In genomic region chr7:149775176-149775556, GRCh38 we compare ENCODE assay signal across 22 cellular contexts. TPM values are rescaled to one million over a fixed set of nuclear protein-coding genes. Genes with fewer than 3 reads are reported as not detected.
DNase-seq lines count a peak whose midpoint lies in the region; ATAC-seq and TF ChIP-seq lines count a peak whose summit lies in the region.
"Had no signal": no experiment of that assay in that cellular context is flagged by ENCODE, and none has a peak within 500 bp of the region (broad histone marks: within the 10 kb centered on the region; RNA-seq: fewer than 3 reads in every experiment).

No MANE protein-coding gene starts in this region.

- peak overlapping the region; percentile 73; the same call in 1 of the 2 replicates for H3K4me3 ChIP-seq in GM23338
- no peak overlapping the region for H3K4me3 ChIP-seq in esophagus muscularis mucosa
- no peak overlapping the region for H3K4me3 ChIP-seq in neural progenitor cell
- no peak overlapping the region for H3K4me3 ChIP-seq in lower leg skin (ENCODE audit: low read depth, poor library complexity, severe bottlenecking)
- no peak overlapping the region for H3K4me3 ChIP-seq in suprapubic skin
- H3K4me3 ChIP-seq: cardiac muscle cell, GM12878, sigmoid colon, tibial nerve had no signal

- H3K4me1 Mint-ChIP-seq in CD14-positive monocyte (peaks cover 48% of the 10 kb centered on the region), GM23338 (peaks cover 25% of the 10 kb centered on the region), neural progenitor cell (peaks cover 33% of the 10 kb centered on the region)

- H3K9me2 ChIP-seq in GM23338 (ENCODE audit: insufficient read depth) = no peaks in the 10 kb centered on the region

- H4K20me1 ChIP-seq in GM23338 (replicated peaks; ENCODE audit: insufficient read depth) = peaks cover 12% of the 10 kb centered on the region; the same call in 1 of the 2 replicates
- H4K20me1 ChIP-seq in neural progenitor cell (ENCODE audit: low read depth) = peaks cover 15% of the 10 kb centered on the region

- intact Hi-C loops in CD14-positive monocyte (cut with micrococcal nuclease) (loop anchor here in 1 of 2 donors (10.0 kb wide), 1 partner anchor 280 kb away; the partner anchor contains the start of gene ZNF746), esophagus muscularis mucosa (cut with DNase I) (no loop called here), lower leg skin (cut with DNase I; ENCODE audit: low total_unique reads) (no loop called here)

- H3K27me3 ChIP-seq in GM23338 (ENCODE audit: insufficient read depth) = peaks cover 52% of the 10 kb centered on the region
- no peaks in the 10 kb centered on the region for H3K27me3 ChIP-seq in esophagus muscularis mucosa
- peaks cover 60% of the 10 kb centered on the region for H3K27me3 ChIP-seq in neural progenitor cell
- no peaks in the 10 kb centered on the region for H3K27me3 ChIP-seq in suprapubic skin
- H3K27me3 ChIP-seq: cardiac muscle cell, sigmoid colon, tibial nerve had no signal

- H3K79me2 ChIP-seq in GM23338 (replicated peaks; ENCODE audit: insufficient read depth) = no peaks in the 10 kb centered on the region
- no peaks in the 10 kb centered on the region for H3K79me2 ChIP-seq in neural progenitor cell (ENCODE audit: low read depth)

- H3K36me3 ChIP-seq in GM23338 (ENCODE audit: insufficient read depth) (no peaks in the 10 kb centered on the region), esophagus muscularis mucosa (peaks cover 0 to 6% (median 0%) of the 10 kb centered on the region in 4 donors), neural progenitor cell (no peaks in the 10 kb centered on the region), suprapubic skin (no peaks in the 10 kb centered on the region)
- H3K36me3 ChIP-seq: cardiac muscle cell, sigmoid colon, tibial nerve had no signal

- DNase-seq in CD14-positive monocyte (ENCODE audit: low spot score) = no peak
- DNase-seq in GM23338 (ENCODE audit: low spot score) = no peak
- no peak for DNase-seq in esophagus muscularis mucosa (ENCODE audit: extremely low spot score)
- DNase-seq in neural progenitor cell (ENCODE audit: low spot score) = no peak
- DNase-seq in lower leg skin (ENCODE audit: low spot score in 2 of 2) = no peak
- no peak for DNase-seq in suprapubic skin (ENCODE audit: low spot score in 2 of 2)
- DNase-seq in activated T-cell treated with anti-CD3 and anti-CD28 coated beads, Interleukin-2, amount 50 U/mL, for 1 hour = no peak
- DNase-seq: activated CD4-positive, alpha-beta T cell treated with anti-CD3 and anti-CD28 coated beads for 4 hours; activated naive CD4-positive, alpha-beta T cell; activated T-cell treated with anti-CD3 and anti-CD28 coated beads, Interleukin-2, amount 50 U/mL, for 4 hours; amygdala; kidney glomerular epithelial cell; mesendoderm; NCI-H187; sigmoid colon; stimulated activated naive CD8-positive, alpha-beta T cell treated with anti-CD3 and anti-CD28 coated beads, Interleukin-15, Interleukin-2, amounts not matched to agents 100 U/mL and 50 U/mL, for 24 hours; T-helper 2 cell had no signal

- H3K4me2 ChIP-seq in GM23338 = no peak overlapping the region
- H3K4me2 ChIP-seq in neural progenitor cell = peak overlapping the region; percentile 97

- TF ChIP-seq EP300 in esophagus muscularis mucosa (IDR thresholded peaks at IDR 0.05) (no peak), suprapubic skin (IDR thresholded peaks at IDR 0.05) (no peak)

- H3K9me3 ChIP-seq in esophagus muscularis mucosa = no peaks in the 10 kb centered on the region
- no peaks in the 10 kb centered on the region for H3K9me3 ChIP-seq in neural progenitor cell (ENCODE audit: low read depth)
- H3K9me3 ChIP-seq in suprapubic skin = no peaks in the 10 kb centered on the region
- H3K9me3 ChIP-seq: sigmoid colon, tibial nerve had no signal

- no peak overlapping the region for H2AFZ ChIP-seq in GM23338
- no peak overlapping the region for H2AFZ ChIP-seq in neural progenitor cell (replicated peaks)

- peaks cover 0 to 5% (median 3%) of the 10 kb centered on the region in 3 donors for H3K27me3 Mint-ChIP-seq in CD14-positive monocyte (ENCODE audit: low read depth in 3 of 3)
- H3K27me3 Mint-ChIP-seq in GM23338 (ENCODE audit: insufficient read depth, low read depth, poor library complexity) = peaks cover 39% of the 10 kb centered on the region
- H3K27me3 Mint-ChIP-seq in neural progenitor cell (ENCODE audit: insufficient read depth, low read depth) = peaks cover 13% of the 10 kb centered on the region

- H3K9ac ChIP-seq in neural progenitor cell = no peak overlapping the region

- peak overlapping the region; percentile 78 to 92 for H3K4me3 Mint-ChIP-seq in CD14-positive monocyte
- no peak overlapping the region; the same call in 2 of the 3 replicates for H3K4me3 Mint-ChIP-seq in GM23338
- peak overlapping the region; percentile 87 for H3K4me3 Mint-ChIP-seq in neural progenitor cell

- TF ChIP-seq CTCF in CD14-positive monocyte (IDR thresholded peaks at IDR 0.05) (no peak), GM23338 (conservative IDR thresholded peaks at IDR 0.05; ENCODE audit: low read depth in 2 of 2) (no peak), esophagus muscularis mucosa (IDR thresholded peaks at IDR 0.05) (no peak), neural progenitor cell (IDR thresholded peaks at IDR 0.05) (no peak), lower leg skin (IDR thresholded peaks at IDR 0.05) (no peak), suprapubic skin (IDR thresholded peaks at IDR 0.05) (no peak)

- H3F3A ChIP-seq in GM23338 (replicated peaks; ENCODE audit: low read depth) (no peaks in the 10 kb centered on the region), neural progenitor cell (ENCODE audit: low read depth) (peaks cover 10% of the 10 kb centered on the region)

- H3K27ac Mint-ChIP-seq in CD14-positive monocyte (peak overlapping the region in 4 of 7 donors; percentile 25 to 80 (median 44)), GM23338 (no peak overlapping the region), neural progenitor cell (peak overlapping the region; percentile 63)

- no peak for TF ChIP-seq POLR2A in esophagus muscularis mucosa (IDR thresholded peaks at IDR 0.05; ENCODE audit: low read depth)
- no peak for TF ChIP-seq POLR2A in lower leg skin (IDR thresholded peaks at IDR 0.05)
- no peak for TF ChIP-seq POLR2A in suprapubic skin (IDR thresholded peaks at IDR 0.05)

- H3K36me3 Mint-ChIP-seq in CD14-positive monocyte (peaks cover 6 to 8% of the 10 kb centered on the region in 2 donors), GM23338 (ENCODE audit: low read depth) (no peaks in the 10 kb centered on the region; the same call in 2 of the 3 replicates), neural progenitor cell (no peaks in the 10 kb centered on the region)

- 60% methylated on average over 5 of the region's 5 CpGs for WGBS in esophagus muscularis mucosa
- WGBS in lower leg skin, 2 donors = 62 to 64% methylated on average over 5 of the region's 5 CpGs
- WGBS in suprapubic skin = 42% methylated on average over 4 of the region's 5 CpGs

- no peak overlapping the region for H3K27ac ChIP-seq in GM23338 (ENCODE audit: low read depth)
- H3K27ac ChIP-seq in esophagus muscularis mucosa (replicated peaks in 1 of 4) = peak overlapping the region in 3 of 4 donors; percentile 1 to 82 (median 71)
- no peak overlapping the region for H3K27ac ChIP-seq in neural progenitor cell
- H3K27ac ChIP-seq in suprapubic skin = no peak overlapping the region
- H3K27ac ChIP-seq: cardiac muscle cell, tibial nerve had no signal

- peaks cover 8% of the 10 kb centered on the region for H3K4me1 ChIP-seq in GM23338 (ENCODE audit: insufficient read depth)
- peaks cover 21 to 57% (median 56%) of the 10 kb centered on the region in 4 donors for H3K4me1 ChIP-seq in esophagus muscularis mucosa
- H3K4me1 ChIP-seq in neural progenitor cell = peaks cover 18% of the 10 kb centered on the region
- peaks cover 38% of the 10 kb centered on the region for H3K4me1 ChIP-seq in suprapubic skin

- H3K9me3 Mint-ChIP-seq in CD14-positive monocyte (no peaks in the 10 kb centered on the region), GM23338 (no peaks in the 10 kb centered on the region), neural progenitor cell (no peaks in the 10 kb centered on the region)
- H3K9me3 Mint-ChIP-seq: activated T-cell treated with anti-CD3 and anti-CD28 coated beads, Interleukin-2, amount 50 U/mL, for 4 hours had no signal

- ATAC-seq in GM23338 = no peak
- ATAC-seq: activated T-cell treated with anti-CD3 and anti-CD28 coated beads, Interleukin-2, amount 50 U/mL, for 4 hours; GM12878; stimulated activated naive CD8-positive, alpha-beta T cell treated with anti-CD3 and anti-CD28 coated beads, Interleukin-15, Interleukin-2, amounts not matched to agents 100 U/mL and 50 U/mL, for 24 hours had no signal

TF ChIP-seq in GM23338, 12 proteins besides CTCF, POLR2A, EP300 and RAD21 (continues in another document):
- TF ChIP-seq CREB1 (CRISPR knock-in tag; IDR thresholded peaks at IDR 0.05; ENCODE audit: low read depth) = no peak

RNA-seq across cellular contexts. Expression of gene ZNF467, which starts 1.8 kb away (rescaled TPM):
- polyA plus RNA-seq in CD14-positive monocyte = 10 to 100 TPM; 43.4 to 52.8 TPM
- total RNA-seq in GM23338 (2014; rRNA removed; shearing (Covaris generic)) = 0.10 and 0.19 TPM in 2 replicates
- polyA plus RNA-seq in GM23338 (2016; fragmentation: Nextera tagmentation; extraction: Ambion mirVana) = 0.30 and 0.40 TPM in 2 replicates
- total RNA-seq in esophagus muscularis mucosa = 10 to 100 TPM; 10.3 to 12.4 (median 11.0) TPM
- 0.17 and 1.7 TPM in 2 replicates for total RNA-seq in neural progenitor cell (ENCODE audit: low replicate concordance)
- 10 to 100 TPM in 2 of 4 donors, 1 to 10 TPM in 2; 6.2 to 12.1 (median 9.8) TPM for total RNA-seq in lower leg skin
- total RNA-seq in suprapubic skin = 10 to 100 TPM in 1 of 4 donors, 1 to 10 TPM in 3; 2.9 to 10.8 (median 4.6) TPM
- total RNA-seq: activated CD8-positive, alpha-beta memory T cell treated with anti-CD3 and anti-CD28 coated beads for 36 hours; GM12878; LHCN-M2 had no signal
- polyA plus RNA-seq: GM12878 had no signal

Comparison
In these comparisons a context has a peak if more than half of its experiments do, and no peak if none do; other contexts are left out.
1. H3K27ac ChIP-seq: peak in esophagus muscularis mucosa (3 of 4); none in GM23338 (single experiment), neural progenitor cell (single experiment) and suprapubic skin (single experiment).